Comparison of ENCODE assay signal across 16 cellular contexts in genomic region chr22:48090332-48090672, GRCh38.
DNase-seq lines count a peak whose midpoint lies in the region; ATAC-seq and TF ChIP-seq lines count a peak whose summit lies in the region.
"Had no signal": no experiment of that assay in that cellular context is flagged by ENCODE, and none has a peak within 500 bp of the region (broad histone marks: within the 10 kb centered on the region; RNA-seq: fewer than 3 reads in every experiment).

No MANE protein-coding gene starts in this region.

- TF ChIP-seq CTCF in A673 (conservative IDR thresholded peaks at IDR 0.05; ENCODE audit: low read depth, low read length), result no peak
- no peak for TF ChIP-seq CTCF in HEK293 (tag by site-specific recombination; IDR thresholded peaks at IDR 0.05)
- TF ChIP-seq CTCF in coronary artery (IDR thresholded peaks at IDR 0.05), result no peak
- TF ChIP-seq CTCF in neural progenitor cell (IDR thresholded peaks at IDR 0.05), result no peak

- no peak overlapping the region for H3K4me2 ChIP-seq in neural progenitor cell

- H3K9ac ChIP-seq in neural progenitor cell, result no peak overlapping the region

- H3K4me1 ChIP-seq in A673 (ENCODE audit: insufficient read depth, low read length, poor library complexity, severe bottlenecking) (peaks cover 8% of the 10 kb centered on the region), HEK293 (ENCODE audit: control insufficient read depth, insufficient read depth, low read length) (peaks cover 12% of the 10 kb centered on the region), neural progenitor cell (peaks cover 7% of the 10 kb centered on the region)

- intact Hi-C loops in A673 (cut with micrococcal nuclease; ENCODE audit: unreplicated experiment), result no loop called here

- H3K4me1 Mint-ChIP-seq in neural progenitor cell, result peaks cover 20% of the 10 kb centered on the region

- H3K79me2 ChIP-seq in neural progenitor cell (ENCODE audit: low read depth), result no peaks in the 10 kb centered on the region

- H3K27me3 ChIP-seq in A673 (replicated peaks; ENCODE audit: insufficient read depth, low read depth, low read length, poor library complexity) (no peaks in the 10 kb centered on the region), neural progenitor cell (no peaks in the 10 kb centered on the region)
- H3K27me3 ChIP-seq: transverse colon had no signal

- no peaks in the 10 kb centered on the region for H3K9me3 Mint-ChIP-seq in neural progenitor cell
- H3K9me3 Mint-ChIP-seq: activated CD4-positive, alpha-beta memory T cell treated with anti-CD3 and anti-CD28 coated beads, Interleukin-2, amount 10 ng/mL, durations not matched to agents 7 days and 5 days; activated T-helper 1 cell treated with anti-CD3 and anti-CD28 coated beads, Interleukin-12 subunit alpha, Interleukin-12 subunit beta, Interleukin-2, Interleukin-4 antibody, amounts not matched to agents 30 ng/mL and 10 ng/mL and 1 ng/mL, durations not matched to agents 14 hours and 24 hours and 36 hours had no signal

- H3K27me3 Mint-ChIP-seq in neural progenitor cell (ENCODE audit: insufficient read depth, low read depth), result peaks cover 2% of the 10 kb centered on the region

- H3K4me3 ChIP-seq in A673 (ENCODE audit: low read depth, low read length, poor library complexity, severe bottlenecking) (peak overlapping the region; percentile 17), HEK293 (ENCODE audit: low read depth, low read length) (no peak overlapping the region), coronary artery (peak overlapping the region; percentile 31), neural progenitor cell (no peak overlapping the region)
- H3K4me3 ChIP-seq: transverse colon had no signal

- POLR2A ChIA-PET in A673 (lab: Charles Lee; ENCODE audit: low non-redundant PET), result no interaction called here
- POLR2A ChIA-PET in HEK293 (lab: Yijun Ruan, JAX), result no interaction called here

- no TSS peak for BruUV-seq in A673 (replicated peaks; lab: Mats Ljungman, UMichigan)

- no peak overlapping the region for H3K4me3 Mint-ChIP-seq in neural progenitor cell
- H3K4me3 Mint-ChIP-seq: activated CD4-positive, alpha-beta memory T cell treated with anti-CD3 and anti-CD28 coated beads, Interleukin-2, amount 10 ng/mL, durations not matched to agents 7 days and 5 days; activated T-helper 1 cell treated with anti-CD3 and anti-CD28 coated beads, Interleukin-12 subunit alpha, Interleukin-12 subunit beta, Interleukin-2, Interleukin-4 antibody, amounts not matched to agents 30 ng/mL and 10 ng/mL and 1 ng/mL, durations not matched to agents 14 hours and 24 hours and 36 hours had no signal

- H3K27ac ChIP-seq in A673 (ENCODE audit: low read depth, low read length, poor library complexity, severe bottlenecking) (no peak overlapping the region), HEK293 (ENCODE audit: extremely low read depth, low read depth, low read length) (peak overlapping the region; percentile 73; the same call in 1 of the 2 replicates), coronary artery (no peak overlapping the region), neural progenitor cell (no peak overlapping the region)
- H3K27ac ChIP-seq: neutrophil had no signal

- no peaks in the 10 kb centered on the region for H3K36me3 ChIP-seq in A673 (ENCODE audit: insufficient read depth, low read length, poor library complexity, severe bottlenecking)
- H3K36me3 ChIP-seq in HEK293 (ENCODE audit: control insufficient read depth in 2 of 2, insufficient read depth in 1 of 2, low read length in 2 of 2), result no peaks in the 10 kb centered on the region
- H3K36me3 ChIP-seq in neural progenitor cell, result no peaks in the 10 kb centered on the region
- H3K36me3 ChIP-seq: neutrophil, transverse colon had no signal

- no peaks in the 10 kb centered on the region for H3K36me3 Mint-ChIP-seq in neural progenitor cell

- no peaks in the 10 kb centered on the region for H4K20me1 ChIP-seq in neural progenitor cell (ENCODE audit: low read depth)

- H3K27ac Mint-ChIP-seq in neural progenitor cell, result peak overlapping the region; percentile 77
- H3K27ac Mint-ChIP-seq: activated CD4-positive, alpha-beta memory T cell treated with anti-CD3 and anti-CD28 coated beads, Interleukin-2, amount 10 ng/mL, durations not matched to agents 7 days and 5 days; activated T-helper 1 cell treated with anti-CD3 and anti-CD28 coated beads, Interleukin-12 subunit alpha, Interleukin-12 subunit beta, Interleukin-2, Interleukin-4 antibody, amounts not matched to agents 30 ng/mL and 10 ng/mL and 1 ng/mL, durations not matched to agents 14 hours and 24 hours and 36 hours had no signal

- DNase-seq in A673 (ENCODE audit: low spot score) (no peak), coronary artery (ENCODE audit: low spot score) (no peak), neural progenitor cell (ENCODE audit: low spot score) (no peak), HCEC 1CT (no peak), NOMO-1 treated with DMSO at 0.1 percent for 48 hours (lab: John Stamatoyannopoulos, UW; ENCODE audit: unreplicated experiment) (no peak), GM19238 (ENCODE audit: insufficient read length, low spot score) (no peak)
- DNase-seq: activated CD4-positive, alpha-beta memory T cell treated with anti-CD3 and anti-CD28 coated beads, Interleukin-2, amount 10 ng/mL, durations not matched to agents 7 days and 5 days; central memory CD4-positive, alpha-beta T cell; foreskin melanocyte; Kasumi-1; NCI-H1436 treated with DMSO at 0.1 percent for 48 hours; transverse colon had no signal

- H3K9me3 ChIP-seq in A673 (ENCODE audit: low read depth, low read length, poor library complexity, severe bottlenecking), result no peaks in the 10 kb centered on the region
- no peaks in the 10 kb centered on the region for H3K9me3 ChIP-seq in HEK293 (ENCODE audit: control insufficient read depth, insufficient read depth, low read depth, low read length)
- H3K9me3 ChIP-seq in neural progenitor cell (ENCODE audit: low read depth), result no peaks in the 10 kb centered on the region
- H3K9me3 ChIP-seq: neutrophil, transverse colon had no signal

- H2AFZ ChIP-seq in neural progenitor cell (replicated peaks), result no peak overlapping the region

- H3F3A ChIP-seq in neural progenitor cell (ENCODE audit: low read depth), result no peaks in the 10 kb centered on the region

- ATAC-seq in GM21526 (IDR thresholded peaks at IDR 0.05; ENCODE audit: low FRiP score, unreplicated experiment), result no peak

- CTCF ChIA-PET in A673 (lab: Charles Lee), result no interaction called here
- CTCF ChIA-PET in HEK293 (lab: Yijun Ruan, JAX), result no interaction called here

TF ChIP-seq in HEK293, 187 proteins besides CTCF, POLR2A, EP300 and RAD21 (continues in another document):
- TF ChIP-seq TRIM28 (IDR thresholded peaks at IDR 0.05; ENCODE audit: borderline replicate concordance, low read length) (0 out of 2 replicates have a peak, but pooled peaks have one; percentile 54), ZEB2 (tag by site-specific recombination; IDR thresholded peaks at IDR 0.05) (peak; percentile 4; the same call in 1 of the 2 replicates), ZNF654 (tag by site-specific recombination; IDR thresholded peaks at IDR 0.05; ENCODE audit: low read depth) (no peak), ZNF350 (tag by site-specific recombination; IDR thresholded peaks at IDR 0.05) (no peak), ZNF530 (tag by site-specific recombination; IDR thresholded peaks at IDR 0.05; ENCODE audit: low read depth) (no peak), GLIS2 (tag by site-specific recombination; IDR thresholded peaks at IDR 0.05) (no peak), ZFHX2 (tag by site-specific recombination; conservative IDR thresholded peaks at IDR 0.05) (peak; percentile 53), ZSCAN5A (tag by site-specific recombination; IDR thresholded peaks at IDR 0.05) (no peak), ZNF629 (tag by site-specific recombination; IDR thresholded peaks at IDR 0.05) (0 out of 2 replicates have a peak, but pooled peaks have one; percentile 3), ZNF114 (tag by site-specific recombination; IDR thresholded peaks at IDR 0.05) (no peak), TCF7L2 (IDR thresholded peaks at IDR 0.05; ENCODE audit: borderline replicate concordance, low read depth, low read length) (no peak), SCRT2 (tag by site-specific recombination; IDR thresholded peaks at IDR 0.05) (no peak), ZNF112 (tag by site-specific recombination; IDR thresholded peaks at IDR 0.05) (no peak), ZNF423 (tag by site-specific recombination; IDR thresholded peaks at IDR 0.05) (no peak), ZNF140 (tag by site-specific recombination; IDR thresholded peaks at IDR 0.05) (no peak), ZSCAN23 (tag by site-specific recombination; IDR thresholded peaks at IDR 0.05) (no peak), ZNF184 (tag by site-specific recombination; IDR thresholded peaks at IDR 0.05) (no peak), ZNF692 (tag by site-specific recombination; IDR thresholded peaks at IDR 0.05) (0 out of 2 replicates have a peak, but pooled peaks have one; percentile 3), ZXDB (tag by site-specific recombination; IDR thresholded peaks at IDR 0.05) (no peak), REPIN1 (tag by site-specific recombination; IDR thresholded peaks at IDR 0.05; ENCODE audit: low read depth) (no peak), ZFP37 (tag by site-specific recombination; IDR thresholded peaks at IDR 0.05) (0 out of 2 replicates have a peak, but pooled peaks have one; percentile 7), FEZF1 (tag by site-specific recombination; IDR thresholded peaks at IDR 0.05) (no peak)

Comparison
In these comparisons a context has a peak if more than half of its experiments do, and no peak if none do; other contexts are left out.
1. H3K4me3 ChIP-seq: peak in A673 (single experiment) and coronary artery (single experiment); none in HEK293 (single experiment) and neural progenitor cell (single experiment).